ENCODE assay signal across 5 cellular contexts in the genomic region with DNA sequence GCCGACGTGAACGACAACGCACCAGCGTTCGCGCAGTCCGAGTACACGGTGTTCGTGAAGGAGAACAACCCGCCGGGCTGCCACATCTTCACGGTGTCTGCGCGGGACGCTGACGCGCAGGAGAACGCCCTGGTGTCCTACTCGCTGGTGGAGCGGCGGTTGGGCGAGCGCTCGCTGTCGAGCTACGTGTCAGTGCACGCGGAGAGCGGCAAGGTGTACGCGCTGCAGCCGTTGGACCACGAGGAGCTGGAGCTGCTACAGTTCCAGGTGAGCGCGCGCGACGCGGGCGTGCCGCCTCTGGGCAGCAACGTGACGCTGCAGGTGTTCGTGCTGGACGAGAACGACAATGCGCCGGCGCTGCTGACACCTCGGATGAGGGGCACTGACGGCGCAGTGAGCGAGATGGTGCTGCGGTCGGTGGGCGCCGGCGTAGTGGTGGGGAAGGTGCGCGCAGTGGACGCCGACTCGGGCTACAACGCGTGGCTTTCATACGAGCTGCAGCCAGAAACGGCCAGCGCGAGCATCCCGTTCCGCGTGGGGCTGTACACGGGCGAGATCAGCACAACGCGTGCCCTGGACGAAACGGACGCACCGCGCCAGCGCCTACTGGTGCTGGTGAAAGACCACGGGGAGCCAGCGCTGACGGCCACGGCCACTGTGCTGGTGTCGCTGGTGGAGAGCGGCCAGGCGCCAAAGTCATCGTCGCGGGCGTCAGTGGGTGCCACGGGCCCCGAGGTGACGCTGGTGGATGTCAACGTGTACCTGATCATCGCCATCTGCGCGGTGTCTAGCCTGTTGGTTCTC. TPM values are rescaled to one million over a fixed set of nuclear protein-coding genes. Genes with fewer than 3 reads are reported as not detected.
"Had no signal": no experiment of that assay in that cellular context is flagged by ENCODE, and none has a peak within 500 bp of the region (broad histone marks: within the 10 kb centered on the region; RNA-seq: fewer than 3 reads in every experiment).

No MANE protein-coding gene starts in this region.

RNA-seq across cellular contexts. Expression of a gene that starts 1.9 kb away (rescaled TPM):
- total RNA-seq: HT-29, HT1080, K562 had no signal
- polyA plus RNA-seq: IgD-negative memory B cell, IMR-90, K562 had no signal

RNA-seq across cellular contexts. Expression of a gene that starts 5.7 kb away (rescaled TPM):
- total RNA-seq: HT1080, K562 had no signal
- polyA plus RNA-seq: IgD-negative memory B cell, K562 had no signal

RNA-seq across cellular contexts. Expression of a gene that starts 9.0 kb away (rescaled TPM):
- total RNA-seq: HT-29, HT1080, K562 had no signal
- polyA plus RNA-seq: IgD-negative memory B cell, K562 had no signal

RNA-seq across cellular contexts. Expression of a gene that starts 16.0 kb away (rescaled TPM):
- total RNA-seq: HT-29, HT1080, K562 had no signal
- polyA plus RNA-seq: IgD-negative memory B cell, K562 had no signal

RNA-seq across cellular contexts. Expression of a gene that starts 18.7 kb away (rescaled TPM):
- total RNA-seq: HT-29, HT1080, K562 had no signal
- polyA plus RNA-seq: IgD-negative memory B cell, IMR-90, K562 had no signal
